18 cellular contexts compared by ENCODE assay signal in the genomic region with DNA sequence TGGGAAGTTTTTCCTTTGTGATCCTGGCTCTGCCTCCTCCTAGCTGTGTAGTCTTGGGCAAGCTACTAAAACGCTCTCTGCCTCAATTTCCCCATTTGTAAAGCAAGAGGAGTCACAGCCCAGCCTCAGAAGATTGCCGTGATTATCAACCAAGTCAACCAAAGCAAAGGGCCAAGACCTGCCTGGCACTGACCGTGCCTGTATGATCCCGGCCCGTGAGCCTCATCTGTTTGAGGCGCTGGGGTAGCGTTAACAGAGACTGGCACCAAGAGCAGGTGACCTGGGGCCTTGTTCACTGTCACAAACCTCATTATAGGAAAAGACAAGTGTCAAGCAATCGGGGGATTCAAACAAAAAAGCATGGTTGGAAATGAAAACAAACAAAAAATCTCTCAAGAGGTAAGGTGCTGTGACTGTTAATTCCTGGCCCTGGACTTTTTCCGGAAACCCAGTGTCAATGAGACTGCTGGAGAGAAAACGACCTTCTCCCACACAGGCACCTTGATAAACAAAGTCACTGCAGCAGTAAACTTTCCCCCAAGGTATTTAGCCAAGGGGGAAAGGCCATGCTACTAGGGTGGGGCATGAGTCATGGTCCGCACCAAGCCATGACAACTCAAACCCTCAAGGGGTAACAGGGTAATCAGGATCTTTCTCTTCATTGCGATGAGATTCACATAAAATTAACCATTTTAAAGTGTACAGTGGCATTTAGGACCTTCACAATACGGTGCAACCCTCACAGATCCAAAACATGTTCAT.
"Had no signal": no experiment of that assay in that cellular context is flagged by ENCODE, and none has a peak within 500 bp of the region (broad histone marks: within the 10 kb centered on the region; RNA-seq: fewer than 3 reads in every experiment).

No MANE protein-coding gene starts in this region.

- DNase-seq: activated CD4-positive, alpha-beta T cell treated with anti-CD3 and anti-CD28 coated beads, Interleukin-2, amount 10 ng/mL, durations not matched to agents 7 days and 5 days; activated CD8-positive, alpha-beta memory T cell treated with anti-CD3 and anti-CD28 coated beads for 24 hours; brain microvascular endothelial cell; hypothalamus; left cardiac atrium; right cardiac atrium; substantia nigra; T-helper 9 cell; transverse colon had no signal

- H3K27me3 ChIP-seq: brain microvascular endothelial cell, dorsolateral prefrontal cortex, transverse colon had no signal

- H3K9me3 Mint-ChIP-seq: stimulated activated effector memory CD8-positive, alpha-beta T cell treated with anti-CD3 and anti-CD28 coated beads, Interleukin-12 subunit alpha, Interleukin-12 subunit beta, amount 100 ng/mL, for 72 hours had no signal

- H3K4me3 Mint-ChIP-seq: activated CD4-positive, alpha-beta T cell treated with anti-CD3 and anti-CD28 coated beads, Interleukin-2, amount 10 ng/mL, durations not matched to agents 7 days and 5 days; naive thymus-derived CD4-positive, alpha-beta T cell; stimulated activated effector memory CD8-positive, alpha-beta T cell treated with anti-CD3 and anti-CD28 coated beads, Interleukin-12 subunit alpha, Interleukin-12 subunit beta, amount 100 ng/mL, for 72 hours had no signal

- H3K9me3 ChIP-seq: transverse colon had no signal

- H3K27ac Mint-ChIP-seq: activated CD4-positive, alpha-beta T cell treated with anti-CD3 and anti-CD28 coated beads, Interleukin-2, amount 10 ng/mL, durations not matched to agents 7 days and 5 days; activated naive CD4-positive, alpha-beta T cell treated with anti-CD3 and anti-CD28 coated beads, Interleukin-2, amount 50 U/mL, for 72 hours; activated T-helper 2 cell treated with anti-CD3 and anti-CD28 coated beads, Interferon-gamma antibody, Interleukin-2, Interleukin-4, amounts not matched to agents 10 μg/mL and 5 μg/mL and 100 μg/mL, durations not matched to agents 14 hours and 24 hours and 36 hours; naive thymus-derived CD4-positive, alpha-beta T cell; stimulated activated effector memory CD8-positive, alpha-beta T cell treated with anti-CD3 and anti-CD28 coated beads, Interleukin-12 subunit alpha, Interleukin-12 subunit beta, amount 100 ng/mL, for 72 hours had no signal

- H3K4me3 ChIP-seq: dorsolateral prefrontal cortex, lung, smooth muscle cell, transverse colon had no signal

- ATAC-seq: activated naive CD4-positive, alpha-beta T cell treated with anti-CD3 and anti-CD28 coated beads, Interleukin-2, amount 50 U/mL, for 72 hours; esophagus mucosa; left cardiac atrium; naive thymus-derived CD4-positive, alpha-beta T cell; right cardiac atrium; stimulated activated effector memory CD8-positive, alpha-beta T cell treated with anti-CD3 and anti-CD28 coated beads, Interleukin-12 subunit alpha, Interleukin-12 subunit beta, amount 100 ng/mL, for 72 hours had no signal

- H3K27me3 Mint-ChIP-seq: activated CD4-positive, alpha-beta T cell treated with anti-CD3 and anti-CD28 coated beads, Interleukin-2, amount 10 ng/mL, durations not matched to agents 7 days and 5 days; naive thymus-derived CD4-positive, alpha-beta T cell had no signal

- H3K27ac ChIP-seq: brain microvascular endothelial cell, transverse colon, VCaP had no signal
